In the genomic region with DNA sequence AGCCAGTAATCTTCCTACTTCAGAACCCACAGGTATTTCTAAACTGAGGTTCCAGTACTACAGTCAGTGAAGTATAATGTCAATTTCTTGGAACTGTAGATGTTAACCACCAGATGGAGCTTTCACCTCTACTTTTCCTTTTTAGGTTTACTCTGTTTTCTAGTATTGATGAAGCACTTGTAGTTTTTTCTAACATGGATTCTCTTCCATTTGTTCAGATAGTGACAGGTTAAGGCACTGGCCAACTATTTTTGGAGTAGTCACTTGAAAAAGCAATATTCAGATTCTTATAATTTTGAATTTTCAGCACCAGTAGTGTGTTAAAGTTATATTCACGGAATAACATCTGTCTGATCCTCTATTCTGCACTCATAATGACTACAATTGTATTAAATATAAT, we compare ENCODE assay signal across 8 cellular contexts. TPM values are rescaled to one million over a fixed set of nuclear protein-coding genes. Genes with fewer than 3 reads are reported as not detected.
DNase-seq lines count a peak whose midpoint lies in the region; ATAC-seq and TF ChIP-seq lines count a peak whose summit lies in the region.

No MANE protein-coding gene starts in this region.

- H3K4me3 ChIP-seq in brain microvascular endothelial cell (ENCODE audit: low read depth, low read length) (no peak overlapping the region), suprapubic skin (no peak overlapping the region)
- no peak overlapping the region for H3K4me3 ChIP-seq in naive thymus-derived CD4-positive, alpha-beta T cell (ENCODE audit: low read length)

- peak overlapping the region in 2 of 9 donors; percentile 43 to 54 for H3K27ac Mint-ChIP-seq in naive thymus-derived CD4-positive, alpha-beta T cell

- DNase-seq in COLO829 (ENCODE audit: low spot score) = peak; percentile 51
- peak; percentile 20 for DNase-seq in NCI-H2107 (lab: John Stamatoyannopoulos, UW)
- no peak for DNase-seq in brain microvascular endothelial cell
- peak in 6 of 9 donors; percentile 12 to 42 (median 32) for DNase-seq in naive thymus-derived CD4-positive, alpha-beta T cell
- no peak for DNase-seq in cerebellum (ENCODE audit: low spot score)
- DNase-seq in suprapubic skin (ENCODE audit: low spot score in 2 of 2) = no peak

- ATAC-seq in GM21360 (IDR thresholded peaks at IDR 0.05; ENCODE audit: unreplicated experiment) = peak; percentile 26
- no peak for ATAC-seq in naive thymus-derived CD4-positive, alpha-beta T cell
- ATAC-seq in GM19397 (IDR thresholded peaks at IDR 0.05; ENCODE audit: unreplicated experiment) = no peak

- CTCF ChIA-PET in naive thymus-derived CD4-positive, alpha-beta T cell (lab: Charles Lee) = no interaction called here

- H3K4me3 Mint-ChIP-seq in naive thymus-derived CD4-positive, alpha-beta T cell = peak overlapping the region in 1 of 10 donors; percentile 15

- 92% methylated on average over 1 of the region's 1 CpG for WGBS in suprapubic skin

- in situ Hi-C loops in brain microvascular endothelial cell (cut with HindIII; ENCODE audit: low pct_ligation_motif_present, low sequenced_read_pairs) = no loop called here

- peaks cover 9 to 26% (median 20%) of the 10 kb centered on the region in 7 donors for H3K4me1 Mint-ChIP-seq in naive thymus-derived CD4-positive, alpha-beta T cell

- no peaks in the 10 kb centered on the region for H3K27me3 Mint-ChIP-seq in naive thymus-derived CD4-positive, alpha-beta T cell

- TF ChIP-seq POLR2A in suprapubic skin (IDR thresholded peaks at IDR 0.05) = no peak

- intact Hi-C loops in naive thymus-derived CD4-positive, alpha-beta T cell (cut with micrococcal nuclease) = loop anchor here (1.0 to 10.0 kb wide), 6 partner anchors 63 to 1043 kb away; a partner anchor contains a TSS

- no peaks in the 10 kb centered on the region for H3K9me3 Mint-ChIP-seq in naive thymus-derived CD4-positive, alpha-beta T cell

- TF ChIP-seq CTCF in brain microvascular endothelial cell (IDR thresholded peaks at IDR 0.05; ENCODE audit: low read depth, low read length, missing control alignments) = peak; percentile 49
- TF ChIP-seq CTCF in suprapubic skin (IDR thresholded peaks at IDR 0.05) = no peak

- H3K36me3 ChIP-seq in brain microvascular endothelial cell (replicated peaks) = no peaks in the 10 kb centered on the region
- peaks cover 0 to 9% (median 0%) of the 10 kb centered on the region in 3 experiments for H3K36me3 ChIP-seq in naive thymus-derived CD4-positive, alpha-beta T cell (ENCODE audit: control insufficient read depth in 2 of 3, insufficient read depth in 3 of 3, low read length in 3 of 3)
- H3K36me3 ChIP-seq in suprapubic skin = no peaks in the 10 kb centered on the region

- H3K27ac ChIP-seq in brain microvascular endothelial cell (no peak overlapping the region), suprapubic skin (no peak overlapping the region)
- H3K27ac ChIP-seq in naive thymus-derived CD4-positive, alpha-beta T cell (ENCODE audit: low read depth, low read length) = no peak overlapping the region

- H3K27me3 ChIP-seq in brain microvascular endothelial cell (replicated peaks) = no peaks in the 10 kb centered on the region
- no peaks in the 10 kb centered on the region for H3K27me3 ChIP-seq in naive thymus-derived CD4-positive, alpha-beta T cell (ENCODE audit: control insufficient read depth in 2 of 2, insufficient read depth in 2 of 2, low read length in 2 of 2)
- H3K27me3 ChIP-seq in suprapubic skin = no peaks in the 10 kb centered on the region

- H3K36me3 Mint-ChIP-seq in naive thymus-derived CD4-positive, alpha-beta T cell = peaks cover 0 to 3% (median 0%) of the 10 kb centered on the region in 5 donors

- POLR2A ChIA-PET in naive thymus-derived CD4-positive, alpha-beta T cell (lab: Charles Lee) = no interaction called here

- H3K4me1 ChIP-seq in naive thymus-derived CD4-positive, alpha-beta T cell (ENCODE audit: control insufficient read depth in 2 of 2, insufficient read depth in 2 of 2, low read length in 2 of 2) = peaks cover 5 to 10% of the 10 kb centered on the region in 2 donors
- peaks cover 13% of the 10 kb centered on the region for H3K4me1 ChIP-seq in suprapubic skin

- TF ChIP-seq EP300 in suprapubic skin (IDR thresholded peaks at IDR 0.05) = no peak

- no peaks in the 10 kb centered on the region for H3K9me3 ChIP-seq in naive thymus-derived CD4-positive, alpha-beta T cell (ENCODE audit: control insufficient read depth in 2 of 3, low read length in 3 of 3)
- H3K9me3 ChIP-seq in suprapubic skin = no peaks in the 10 kb centered on the region

RNA-seq across cellular contexts. Expression of a gene that starts 4.6 kb away (rescaled TPM):
- total RNA-seq in naive thymus-derived CD4-positive, alpha-beta T cell = 10 to 100 TPM; 51.3 to 75.3 (median 68.9) TPM
- polyA plus RNA-seq in naive thymus-derived CD4-positive, alpha-beta T cell = 10 to 100 TPM; 31.1 to 43.9 TPM
- total RNA-seq in cerebellum (94.2 TPM), suprapubic skin (10 to 100 TPM; 33.8 to 59.1 (median 50.3) TPM)

RNA-seq across cellular contexts. Expression of a gene that starts 6.5 kb away (rescaled TPM):
- 10 to 100 TPM in 4 of 5 experiments, 1 to 10 TPM in 1; 7.2 to 20.9 (median 18.6) TPM for total RNA-seq in naive thymus-derived CD4-positive, alpha-beta T cell
- 10 to 100 TPM; 16.1 to 18.4 TPM for polyA plus RNA-seq in naive thymus-derived CD4-positive, alpha-beta T cell
- total RNA-seq in cerebellum (26.0 TPM), suprapubic skin (10 to 100 TPM in 3 of 4 donors, 1 to 10 TPM in 1; 9.9 to 19.5 (median 13.0) TPM)

Comparison
In these comparisons a context has a peak if more than half of its experiments do, and no peak if none do; other contexts are left out.
1. DNase-seq: peak in COLO829 (single experiment), NCI-H2107 (single experiment) and naive thymus-derived CD4-positive, alpha-beta T cell (6 of 9); none in brain microvascular endothelial cell (single experiment), cerebellum (single experiment) and suprapubic skin (0 of 2).